Comparison of ENCODE assay signal across 19 cellular contexts in genomic region chr11:75841739-75842138, GRCh38.
"Had no signal": no experiment of that assay in that cellular context is flagged by ENCODE, and none has a peak within 500 bp of the region (broad histone marks: within the 10 kb centered on the region; RNA-seq: fewer than 3 reads in every experiment).

No MANE protein-coding gene starts in this region.

- H3K27ac ChIP-seq: SJSA1 had no signal

- H3K9me3 ChIP-seq: SJSA1 had no signal

- H3K4me1 ChIP-seq: SJSA1 had no signal

- H3K36me3 ChIP-seq: SJSA1 had no signal

- H3K4me3 ChIP-seq: SJSA1 had no signal

- DNase-seq: KBM-7, MV-4-11, NCI-H1048, NCI-H1105, NCI-H1417 treated with DMSO at 0.1 percent for 48 hours, NCI-H146, NCI-H1694 treated with DMSO at 0.1 percent for 48 hours, NCI-H1930, NCI-H2081, NCI-H2107, NCI-H2227 treated with DMSO at 0.1 percent for 48 hours, NCI-H524, NCI-H526 treated with DMSO at 0.1 percent for 48 hours, NCI-H748 treated with DMSO at 0.1 percent for 48 hours, Right ventricle myocardium superior, RPMI8226, SIG-M5 had no signal

- FAIRE-seq: RCC 7860 had no signal

- H3K27me3 ChIP-seq: SJSA1 had no signal
